Comparison of ENCODE assay signal across 22 cellular contexts in genomic region chr5:136295914-136296313, GRCh38.
"Had no signal": no experiment of that assay in that cellular context is flagged by ENCODE, and none has a peak within 500 bp of the region (broad histone marks: within the 10 kb centered on the region; RNA-seq: fewer than 3 reads in every experiment).

No MANE protein-coding gene starts in this region.

- H3K9me3 Mint-ChIP-seq: activated CD4-positive, alpha-beta T cell treated with anti-CD3 and anti-CD28 coated beads, Interleukin-2, amount 10 ng/mL, durations not matched to agents 7 days and 5 days; activated naive CD4-positive, alpha-beta T cell treated with anti-CD3 and anti-CD28 coated beads, Interleukin-2, amount 50 U/mL, for 24 hours; activated T-cell treated with anti-CD3 and anti-CD28 coated beads, Interleukin-2, amount 50 U/mL, for 24 hours; stimulated activated effector memory CD8-positive, alpha-beta T cell treated with anti-CD3 and anti-CD28 coated beads, Interleukin-12 subunit alpha, Interleukin-12 subunit beta, amount 100 ng/mL, for 72 hours had no signal

- H3K4me3 ChIP-seq: adrenal gland, coronary artery, right lobe of liver, stomach had no signal

- ATAC-seq: activated CD8-positive, alpha-beta T cell treated with anti-CD3 and anti-CD28 coated beads, Interleukin-2, amount 10 ng/mL, durations not matched to agents 7 days and 5 days; left ventricle myocardium superior; natural killer cell; stimulated activated effector memory CD8-positive, alpha-beta T cell treated with anti-CD3 and anti-CD28 coated beads, Interleukin-12 subunit alpha, Interleukin-12 subunit beta, amount 100 ng/mL, for 72 hours had no signal

- H3K36me3 Mint-ChIP-seq: activated naive CD4-positive, alpha-beta T cell treated with anti-CD3 and anti-CD28 coated beads, Interleukin-2, amount 50 U/mL, for 24 hours; brain; natural killer cell; stimulated activated effector memory CD8-positive, alpha-beta T cell treated with anti-CD3 and anti-CD28 coated beads, Interleukin-12 subunit alpha, Interleukin-12 subunit beta, amount 100 ng/mL, for 72 hours had no signal

- H3K4me3 Mint-ChIP-seq: activated CD4-positive, alpha-beta T cell treated with anti-CD3 and anti-CD28 coated beads, Interleukin-2, amount 10 ng/mL, durations not matched to agents 7 days and 5 days; activated CD8-positive, alpha-beta T cell treated with anti-CD3 and anti-CD28 coated beads, Interleukin-2, amount 10 ng/mL, durations not matched to agents 7 days and 5 days; activated naive CD4-positive, alpha-beta T cell treated with anti-CD3 and anti-CD28 coated beads, Interleukin-2, amount 50 U/mL, for 24 hours; activated T-cell treated with anti-CD3 and anti-CD28 coated beads, Interleukin-2, amount 50 U/mL, for 24 hours; brain; natural killer cell; stimulated activated effector memory CD8-positive, alpha-beta T cell treated with anti-CD3 and anti-CD28 coated beads, Interleukin-12 subunit alpha, Interleukin-12 subunit beta, amount 100 ng/mL, for 72 hours had no signal

- H3K4me1 Mint-ChIP-seq: activated CD4-positive, alpha-beta T cell treated with anti-CD3 and anti-CD28 coated beads, Interleukin-2, amount 10 ng/mL, durations not matched to agents 7 days and 5 days; activated naive CD4-positive, alpha-beta T cell treated with anti-CD3 and anti-CD28 coated beads, Interleukin-2, amount 50 U/mL, for 24 hours; brain; natural killer cell; stimulated activated effector memory CD8-positive, alpha-beta T cell treated with anti-CD3 and anti-CD28 coated beads, Interleukin-12 subunit alpha, Interleukin-12 subunit beta, amount 100 ng/mL, for 72 hours had no signal

- H3K27me3 Mint-ChIP-seq: activated CD4-positive, alpha-beta T cell treated with anti-CD3 and anti-CD28 coated beads, Interleukin-2, amount 10 ng/mL, durations not matched to agents 7 days and 5 days; activated naive CD4-positive, alpha-beta T cell treated with anti-CD3 and anti-CD28 coated beads, Interleukin-2, amount 50 U/mL, for 24 hours had no signal

- FAIRE-seq: endometrium, frontal cortex had no signal

- DNase-seq: activated CD4-positive, alpha-beta T cell treated with anti-CD3 and anti-CD28 coated beads, Interleukin-2, amount 10 ng/mL, durations not matched to agents 7 days and 5 days; activated CD8-positive, alpha-beta T cell treated with anti-CD3 and anti-CD28 coated beads, Interleukin-2, amount 10 ng/mL, durations not matched to agents 7 days and 5 days; activated effector memory CD4-positive, alpha-beta T cell treated with anti-CD3 and anti-CD28 coated beads, Interleukin-2, amount 50 U/mL, for 16 hours; activated T-cell treated with anti-CD3 and anti-CD28 coated beads, Interleukin-2, amount 50 U/mL, for 24 hours; adrenal gland; central memory CD4-positive, alpha-beta T cell; erythroblast; kidney glomerular epithelial cell; left ventricle myocardium superior; mesendoderm; natural killer cell; right lobe of liver; stimulated activated CD4-positive, alpha-beta T cell treated with anti-CD3 and anti-CD28 coated beads, Interleukin-4, amount 100 ng/mL, for 24 hours; stomach; T1000; trophoblast cell had no signal

- H3K27ac Mint-ChIP-seq: activated CD4-positive, alpha-beta T cell treated with anti-CD3 and anti-CD28 coated beads, Interleukin-2, amount 10 ng/mL, durations not matched to agents 7 days and 5 days; activated CD8-positive, alpha-beta T cell treated with anti-CD3 and anti-CD28 coated beads, Interleukin-2, amount 10 ng/mL, durations not matched to agents 7 days and 5 days; activated naive CD4-positive, alpha-beta T cell treated with anti-CD3 and anti-CD28 coated beads, Interleukin-2, amount 50 U/mL, for 24 hours; activated T-cell treated with anti-CD3 and anti-CD28 coated beads, Interleukin-2, amount 50 U/mL, for 24 hours; brain; natural killer cell; stimulated activated effector memory CD8-positive, alpha-beta T cell treated with anti-CD3 and anti-CD28 coated beads, Interleukin-12 subunit alpha, Interleukin-12 subunit beta, amount 100 ng/mL, for 72 hours had no signal
